In genomic region chr10:109737626-109738025, GRCh38 we compare ENCODE assay signal across 25 cellular contexts.
"Had no signal": no experiment of that assay in that cellular context is flagged by ENCODE, and none has a peak within 500 bp of the region (broad histone marks: within the 10 kb centered on the region; RNA-seq: fewer than 3 reads in every experiment).

No MANE protein-coding gene starts in this region.

- H3K36me3 Mint-ChIP-seq: naive thymus-derived CD8-positive, alpha-beta T cell; stimulated activated effector memory CD8-positive, alpha-beta T cell treated with anti-CD3 and anti-CD28 coated beads, Interleukin-12 subunit alpha, Interleukin-12 subunit beta, amount 100 ng/mL, for 72 hours had no signal

- H3K27ac Mint-ChIP-seq: naive thymus-derived CD8-positive, alpha-beta T cell; nephron; stimulated activated effector memory CD8-positive, alpha-beta T cell treated with anti-CD3 and anti-CD28 coated beads, Interleukin-12 subunit alpha, Interleukin-12 subunit beta, amount 100 ng/mL, for 72 hours; stimulated activated naive CD8-positive, alpha-beta T cell treated with anti-CD3 and anti-CD28 coated beads, Interleukin-15, amount 100 ng/mL, for 72 hours had no signal

- H3K4me1 Mint-ChIP-seq: naive thymus-derived CD8-positive, alpha-beta T cell; stimulated activated effector memory CD8-positive, alpha-beta T cell treated with anti-CD3 and anti-CD28 coated beads, Interleukin-12 subunit alpha, Interleukin-12 subunit beta, amount 100 ng/mL, for 72 hours; stimulated activated naive CD8-positive, alpha-beta T cell treated with anti-CD3 and anti-CD28 coated beads, Interleukin-15, amount 100 ng/mL, for 72 hours had no signal

- DNase-seq: head of caudate nucleus; hippocampal formation; kidney; left colon; left lung; lower lobe of right lung; mammary epithelial cell; mesenchymal stem cell; naive thymus-derived CD8-positive, alpha-beta T cell; nucleus accumbens; psoas muscle; sigmoid colon; small intestine; spleen; stimulated activated CD4-positive, alpha-beta T cell treated with anti-CD3 and anti-CD28 coated beads, Interleukin-4, amount 100 ng/mL, for 24 hours; stimulated activated naive CD4-positive, alpha-beta T cell treated with Interleukin-2 at 50 U/mL for 16 hours; stimulated activated naive CD8-positive, alpha-beta T cell treated with anti-CD3 and anti-CD28 coated beads, Interleukin-15, amount 100 ng/mL, for 72 hours; tibial artery; trophoblast cell; upper lobe of right lung had no signal

- H3K4me3 Mint-ChIP-seq: naive thymus-derived CD8-positive, alpha-beta T cell; nephron; neural crest cell; stimulated activated effector memory CD8-positive, alpha-beta T cell treated with anti-CD3 and anti-CD28 coated beads, Interleukin-12 subunit alpha, Interleukin-12 subunit beta, amount 100 ng/mL, for 72 hours; stimulated activated naive CD8-positive, alpha-beta T cell treated with anti-CD3 and anti-CD28 coated beads, Interleukin-15, amount 100 ng/mL, for 72 hours had no signal

- H3K27me3 Mint-ChIP-seq: stimulated activated naive CD8-positive, alpha-beta T cell treated with anti-CD3 and anti-CD28 coated beads, Interleukin-15, amount 100 ng/mL, for 72 hours had no signal

- H3K9me3 Mint-ChIP-seq: nephron; neural crest cell; stimulated activated effector memory CD8-positive, alpha-beta T cell treated with anti-CD3 and anti-CD28 coated beads, Interleukin-12 subunit alpha, Interleukin-12 subunit beta, amount 100 ng/mL, for 72 hours; stimulated activated naive CD8-positive, alpha-beta T cell treated with anti-CD3 and anti-CD28 coated beads, Interleukin-15, amount 100 ng/mL, for 72 hours had no signal

- ATAC-seq: left colon; left lung; lower lobe of right lung; naive thymus-derived CD8-positive, alpha-beta T cell; psoas muscle; stimulated activated effector memory CD8-positive, alpha-beta T cell treated with anti-CD3 and anti-CD28 coated beads, Interleukin-12 subunit alpha, Interleukin-12 subunit beta, amount 100 ng/mL, for 72 hours; stimulated activated naive CD8-positive, alpha-beta T cell treated with anti-CD3 and anti-CD28 coated beads, Interleukin-15, amount 100 ng/mL, for 72 hours; upper lobe of right lung had no signal

- H3K4me3 ChIP-seq: left lung, lower lobe of right lung, psoas muscle, right atrium auricular region, sigmoid colon, spleen, thoracic aorta, tibial artery, upper lobe of right lung had no signal
